Comparison of ENCODE assay signal across 10 cellular contexts in the genomic region with DNA sequence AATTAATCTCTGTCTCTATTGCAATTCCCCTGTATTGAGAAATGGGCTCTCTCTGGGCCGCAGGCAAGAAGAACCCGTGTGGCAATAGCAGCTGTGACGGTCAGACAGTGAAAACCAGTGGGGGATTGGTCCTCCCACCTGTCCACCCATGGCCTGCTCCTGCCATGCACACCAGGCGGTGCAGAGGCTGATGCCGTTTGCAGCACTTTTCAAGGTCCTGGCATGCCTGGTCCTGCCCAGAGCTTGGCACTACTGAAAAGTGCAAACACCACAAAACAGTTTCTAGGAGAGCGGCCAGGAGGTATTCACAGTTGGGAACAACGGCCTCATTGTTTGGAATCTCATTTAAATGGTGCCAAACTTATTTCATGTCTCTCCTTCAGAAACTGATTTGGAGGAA. TPM values are rescaled to one million over a fixed set of nuclear protein-coding genes. Genes with fewer than 3 reads are reported as not detected.
DNase-seq lines count a peak whose midpoint lies in the region; ATAC-seq and TF ChIP-seq lines count a peak whose summit lies in the region.
"Had no signal": no experiment of that assay in that cellular context is flagged by ENCODE, and none has a peak within 500 bp of the region (broad histone marks: within the 10 kb centered on the region; RNA-seq: fewer than 3 reads in every experiment).

No MANE protein-coding gene starts in this region.

- no peak overlapping the region for H3K27ac Mint-ChIP-seq in activated naive CD4-positive, alpha-beta T cell treated with anti-CD3 and anti-CD28 coated beads for 36 hours
- H3K27ac Mint-ChIP-seq: activated naive CD4-positive, alpha-beta T cell treated with anti-CD3 and anti-CD28 coated beads, Interleukin-2, amount 50 U/mL, for 24 hours had no signal

- in situ Hi-C loops in astrocyte of the cerebellum (cut with HindIII; ENCODE audit: low sequenced_read_pairs), result no loop called here

- DNase-seq in Ammon's horn (ENCODE audit: low spot score) (peak; percentile 82), NCI-H2081 treated with DMSO at 0.1 percent for 48 hours (lab: John Stamatoyannopoulos, UW) (peak; percentile 85), astrocyte of the cerebellum (ENCODE audit: low read depth) (peak; percentile 38), right lobe of liver (peak; percentile 54 to 78 (median 73)), NCI-H524 treated with DMSO at 0.1 percent for 48 hours (lab: John Stamatoyannopoulos, UW) (no peak), NCI-H2029 treated with DMSO at 0.1 percent for 48 hours (lab: John Stamatoyannopoulos, UW) (no peak)
- DNase-seq in activated naive CD4-positive, alpha-beta T cell treated with anti-CD3 and anti-CD28 coated beads for 36 hours, result no peak
- no peak for DNase-seq in stimulated activated naive CD4-positive, alpha-beta T cell (lab: John Stamatoyannopoulos, UW)
- DNase-seq: NCI-H524 had no signal

- H3K9me3 Mint-ChIP-seq in activated naive CD4-positive, alpha-beta T cell treated with anti-CD3 and anti-CD28 coated beads for 36 hours, result no peaks in the 10 kb centered on the region
- H3K9me3 Mint-ChIP-seq: activated naive CD4-positive, alpha-beta T cell treated with anti-CD3 and anti-CD28 coated beads, Interleukin-2, amount 50 U/mL, for 24 hours had no signal

- H3K27me3 ChIP-seq in right lobe of liver, result no peaks in the 10 kb centered on the region

- H3K4me3 ChIP-seq in astrocyte of the cerebellum (ENCODE audit: low read depth, low read length) (no peak overlapping the region), right lobe of liver (no peak overlapping the region)

- H3K4me1 Mint-ChIP-seq in activated naive CD4-positive, alpha-beta T cell treated with anti-CD3 and anti-CD28 coated beads for 36 hours (ENCODE audit: low read depth), result no peaks in the 10 kb centered on the region
- H3K4me1 Mint-ChIP-seq: activated naive CD4-positive, alpha-beta T cell treated with anti-CD3 and anti-CD28 coated beads, Interleukin-2, amount 50 U/mL, for 24 hours had no signal

- no peak overlapping the region for H3K4me3 Mint-ChIP-seq in activated naive CD4-positive, alpha-beta T cell treated with anti-CD3 and anti-CD28 coated beads for 36 hours
- H3K4me3 Mint-ChIP-seq: activated naive CD4-positive, alpha-beta T cell treated with anti-CD3 and anti-CD28 coated beads, Interleukin-2, amount 50 U/mL, for 24 hours had no signal

- TF ChIP-seq CTCF in astrocyte of the cerebellum (IDR thresholded peaks at IDR 0.05; ENCODE audit: low read depth, low read length, missing control alignments) (no peak), right lobe of liver (IDR thresholded peaks at IDR 0.05) (no peak)

- intact Hi-C loops in right lobe of liver (cut with DNase I), result loop anchor here (5.0 to 10.0 kb wide), 2 partner anchors 58 to 65 kb away; no protein-coding TSS in a partner anchor
- intact Hi-C loops in activated naive CD4-positive, alpha-beta T cell treated with anti-CD3 and anti-CD28 coated beads for 36 hours (cut with micrococcal nuclease), result no loop called here

- TF ChIP-seq POLR2A in right lobe of liver (IDR thresholded peaks at IDR 0.05), result no peak

- H3K36me3 Mint-ChIP-seq in activated naive CD4-positive, alpha-beta T cell treated with anti-CD3 and anti-CD28 coated beads for 36 hours (ENCODE audit: low read depth), result peaks cover 10% of the 10 kb centered on the region

- ATAC-seq in right lobe of liver, result peak; percentile 87 to 95 (median 89)

- H3K27me3 Mint-ChIP-seq in activated naive CD4-positive, alpha-beta T cell treated with anti-CD3 and anti-CD28 coated beads for 36 hours (ENCODE audit: low read depth), result no peaks in the 10 kb centered on the region
- H3K27me3 Mint-ChIP-seq: activated naive CD4-positive, alpha-beta T cell treated with anti-CD3 and anti-CD28 coated beads, Interleukin-2, amount 50 U/mL, for 24 hours had no signal

- peaks cover 0 to 18% (median 1%) of the 10 kb centered on the region in 4 donors for H3K36me3 ChIP-seq in right lobe of liver

- H3K9me3 ChIP-seq in right lobe of liver, result no peaks in the 10 kb centered on the region

- CTCF ChIA-PET in activated naive CD4-positive, alpha-beta T cell treated with anti-CD3 and anti-CD28 coated beads for 36 hours (lab: Charles Lee), result no interaction called here

- WGBS in right lobe of liver (ENCODE audit: insufficient coverage, low coverage, low lambda C conversion rate, missing lambda C conversion rate), result 53% methylated on average over 3 of the region's 7 CpGs

- H3K27ac ChIP-seq in right lobe of liver, result no peak overlapping the region

- peaks cover 0 to 3% (median 0%) of the 10 kb centered on the region in 4 donors for H3K4me1 ChIP-seq in right lobe of liver

RNA-seq across cellular contexts. Expression of a gene that starts 41.5 kb away (rescaled TPM):
- 10 to 100 TPM in 3 of 6 experiments, 1 to 10 TPM in 3; 5.3 to 32.2 (median 9.7) TPM for total RNA-seq in right lobe of liver
- total RNA-seq in activated naive CD4-positive, alpha-beta T cell treated with anti-CD3 and anti-CD28 coated beads for 36 hours, result 10 to 100 TPM; 15.7 to 18.6 TPM

RNA-seq across cellular contexts. Expression of a gene that starts 41.9 kb away (rescaled TPM):
- total RNA-seq in right lobe of liver, result 10 to 100 TPM; 24.5 to 88.7 (median 45.6) TPM
- total RNA-seq in activated naive CD4-positive, alpha-beta T cell treated with anti-CD3 and anti-CD28 coated beads for 36 hours, result 100 to 1,000 TPM; 225 to 231 TPM

RNA-seq across cellular contexts. Expression of a gene that starts 45.3 kb away (rescaled TPM):
- 10 to 100 TPM in 3 of 6 experiments, 1 to 10 TPM in 3; 7.0 to 15.9 (median 10.3) TPM for total RNA-seq in right lobe of liver
- total RNA-seq in activated naive CD4-positive, alpha-beta T cell treated with anti-CD3 and anti-CD28 coated beads for 36 hours, result 10 to 100 TPM; 57.3 to 57.6 TPM

RNA-seq across cellular contexts. Expression of a gene that starts 54.4 kb away (rescaled TPM):
- total RNA-seq in right lobe of liver, result 10 to 100 TPM; 76.9 to 92.4 (median 86.5) TPM
- 100 to 1,000 TPM; 143 to 159 TPM for total RNA-seq in activated naive CD4-positive, alpha-beta T cell treated with anti-CD3 and anti-CD28 coated beads for 36 hours

RNA-seq across cellular contexts. Expression of a gene that starts 58.0 kb away (rescaled TPM):
- total RNA-seq in right lobe of liver, result 10 to 100 TPM in 2 of 6 experiments, 1 to 10 TPM in 4; 8.1 to 21.7 (median 9.8) TPM
- 10 to 100 TPM; 17.3 to 18.7 TPM for total RNA-seq in activated naive CD4-positive, alpha-beta T cell treated with anti-CD3 and anti-CD28 coated beads for 36 hours

Comparison
In these comparisons a context has a peak if more than half of its experiments do, and no peak if none do; other contexts are left out.
1. DNase-seq: peak in Ammon's horn (single experiment), NCI-H2081 treated with DMSO at 0.1 percent for 48 hours (single experiment), astrocyte of the cerebellum (single experiment) and right lobe of liver (3 of 3); none in activated naive CD4-positive, alpha-beta T cell treated with anti-CD3 and anti-CD28 coated beads for 36 hours (single experiment), NCI-H524 treated with DMSO at 0.1 percent for 48 hours (single experiment), stimulated activated naive CD4-positive, alpha-beta T cell (0 of 6) and NCI-H2029 treated with DMSO at 0.1 percent for 48 hours (single experiment).